Comparison of ENCODE assay signal across 1 cellular context in the genomic region with DNA sequence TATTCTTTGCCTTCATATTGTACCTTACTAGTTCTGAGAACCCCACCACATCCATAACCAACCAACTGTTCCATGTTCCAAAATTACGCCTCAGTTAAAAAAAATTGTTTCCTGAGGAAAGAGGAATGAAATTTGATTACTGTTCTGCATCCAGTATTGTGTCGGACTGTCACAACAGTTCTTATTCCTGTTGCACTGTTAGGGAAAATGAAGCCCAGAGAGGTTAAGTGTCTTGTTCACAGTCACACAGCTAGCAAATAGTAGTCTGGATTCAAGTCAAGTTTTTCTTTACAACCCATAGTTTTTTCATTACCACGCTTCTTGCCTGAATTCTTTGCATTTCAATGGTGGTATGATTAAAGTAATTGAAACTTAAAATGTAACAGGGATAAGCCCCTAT.
TF ChIP-seq lines count a peak whose summit lies in the region.

No MANE protein-coding gene starts in this region.

TF ChIP-seq in K562, 482 proteins besides CTCF, POLR2A, EP300 and RAD21 (continued from another document):
- TF ChIP-seq HMBOX1 (IDR thresholded peaks at IDR 0.05), result 0 out of 2 replicates have a peak, but pooled peaks have one; percentile 30
